In the genomic region with DNA sequence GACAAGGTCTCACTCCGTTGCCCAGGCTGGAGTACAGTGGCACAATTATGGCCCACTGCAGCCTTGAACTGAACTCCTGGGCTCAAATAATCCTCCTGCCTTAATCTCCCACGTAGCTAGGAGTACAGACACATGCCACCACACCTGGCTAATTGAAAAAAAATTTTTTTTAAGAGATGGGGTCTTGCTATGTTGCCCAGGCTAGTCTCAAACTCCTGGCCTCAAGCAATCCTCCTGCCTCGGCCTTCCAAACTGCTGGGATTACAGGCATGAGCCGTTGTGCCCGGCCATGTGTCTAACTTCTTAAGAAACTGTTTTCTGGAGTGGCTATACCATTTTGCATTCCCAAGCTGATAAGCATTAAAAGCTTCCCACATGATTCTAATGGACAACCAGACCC, we compare ENCODE assay signal across 9 cellular contexts. TPM values are rescaled to one million over a fixed set of nuclear protein-coding genes. Genes with fewer than 3 reads are reported as not detected.
"Had no signal": no experiment of that assay in that cellular context is flagged by ENCODE, and none has a peak within 500 bp of the region (broad histone marks: within the 10 kb centered on the region; RNA-seq: fewer than 3 reads in every experiment).

No MANE protein-coding gene starts in this region.

- ATAC-seq: GM23338, HCT116 had no signal

- H3K4me3 Mint-ChIP-seq: GM23338, H9 had no signal

- H3K4me2 ChIP-seq: GM23338 had no signal

- DNase-seq: H9, KG1 had no signal

- H3K4me3 ChIP-seq: GM23338 had no signal

- H2AFZ ChIP-seq: GM23338 had no signal

- H3K27me3 Mint-ChIP-seq: IgD-negative memory B cell had no signal

- FAIRE-seq: H1, H54, HTR-8/SVneo had no signal

- H3K27ac Mint-ChIP-seq: GM23338 had no signal

- H3K9me3 Mint-ChIP-seq: GM23338, H9, IgD-negative memory B cell had no signal

RNA-seq across cellular contexts. Expression of a gene that starts 9.5 kb away (rescaled TPM):
- total RNA-seq: HT-29 had no signal
- polyA plus RNA-seq: IgD-negative memory B cell had no signal
